In genomic region chr17:49971848-49972485, GRCh38 we compare ENCODE assay signal across 16 cellular contexts. TPM values are rescaled to one million over a fixed set of nuclear protein-coding genes. Genes with fewer than 3 reads are reported as not detected.
A peak's percentile ranks its signal among the peaks of the same experiment; 100 is the strongest.
DNase-seq lines count a peak whose midpoint lies in the region; ATAC-seq and TF ChIP-seq lines count a peak whose summit lies in the region.
"Had no signal": no experiment of that assay in that cellular context is flagged by ENCODE, and none has a peak within 500 bp of the region (broad histone marks: within the 10 kb centered on the region; RNA-seq: fewer than 3 reads in every experiment).

No MANE protein-coding gene starts in this region.

- no peak overlapping the region for H3K27ac Mint-ChIP-seq in WTC11
- H3K27ac Mint-ChIP-seq: HFFc6 had no signal

- DNase-seq in right cardiac atrium (peak in 1 of 3 donors; percentile 48), right atrium auricular region (ENCODE audit: low spot score) (no peak), WTC11 (ENCODE audit: low spot score) (peak; percentile 43), mesenchymal stem cell (no peak), thoracic aorta (ENCODE audit: low spot score) (no peak), NCI-H2081 treated with DMSO at 0.1 percent for 48 hours (lab: John Stamatoyannopoulos, UW) (no peak), sciatic nerve (ENCODE audit: low spot score) (no peak)
- DNase-seq: activated CD4-positive, CD25-positive, alpha-beta regulatory T cell; activated gamma-delta T cell; C1 segment of cervical spinal cord; dorsolateral prefrontal cortex; HFFc6; NCI-H1436 had no signal

- no peak overlapping the region for H3K4ac ChIP-seq in mesenchymal stem cell (ENCODE audit: low read depth in 1 of 2, low read length in 2 of 2)

- H3K4me1 ChIP-seq in right cardiac atrium (ENCODE audit: control insufficient read depth, insufficient read depth, low read length): peaks cover 4% of the 10 kb centered on the region
- H3K4me1 ChIP-seq in right atrium auricular region: peaks cover 0 to 38% of the 10 kb centered on the region in 2 donors
- H3K4me1 ChIP-seq in mesenchymal stem cell (ENCODE audit: control insufficient read depth, insufficient read depth, low read depth, low read length): peaks cover 31% of the 10 kb centered on the region
- peaks cover 14 to 29% of the 10 kb centered on the region in 2 donors for H3K4me1 ChIP-seq in thoracic aorta (ENCODE audit: control insufficient read depth in 1 of 2, low read depth in 2 of 2)

- H3K36me3 ChIP-seq in right atrium auricular region (no peaks in the 10 kb centered on the region), mesenchymal stem cell (ENCODE audit: control insufficient read depth in 1 of 2, insufficient read depth in 2 of 2, low read depth in 1 of 2, low read length in 2 of 2) (no peaks in the 10 kb centered on the region), thoracic aorta (no peaks in the 10 kb centered on the region)
- H3K36me3 ChIP-seq: vagina had no signal

- TF ChIP-seq CTCF in right atrium auricular region (IDR thresholded peaks at IDR 0.05) (no peak), WTC11 (IDR thresholded peaks at IDR 0.05) (no peak), thoracic aorta (IDR thresholded peaks at IDR 0.05) (no peak)

- no peaks in the 10 kb centered on the region for H3K27me3 ChIP-seq in right cardiac atrium (ENCODE audit: control insufficient read depth, insufficient read depth)
- peaks cover 27 to 62% of the 10 kb centered on the region in 2 donors for H3K27me3 ChIP-seq in right atrium auricular region
- peaks cover 97 to 100% of the 10 kb centered on the region in 2 experiments for H3K27me3 ChIP-seq in mesenchymal stem cell (ENCODE audit: control insufficient read depth in 1 of 2, insufficient read depth in 1 of 2, low read length in 2 of 2)
- peaks cover 40% of the 10 kb centered on the region for H3K27me3 ChIP-seq in thoracic aorta (replicated peaks; ENCODE audit: insufficient read depth)

- no peak overlapping the region for H3K23ac ChIP-seq in mesenchymal stem cell (ENCODE audit: low read length in 2 of 2)

- POLR2A ChIA-PET in WTC11 (lab: Charles Lee): no interaction called here

- H3K14ac ChIP-seq in mesenchymal stem cell (ENCODE audit: low read length in 2 of 2): no peak overlapping the region

- no peak overlapping the region for H2BK15ac ChIP-seq in mesenchymal stem cell (ENCODE audit: low read depth, poor library complexity, severe bottlenecking)

- H3K4me2 ChIP-seq in mesenchymal stem cell (ENCODE audit: low read length, poor library complexity, severe bottlenecking): peak overlapping the region; percentile 29

- no peak overlapping the region for H2BK12ac ChIP-seq in mesenchymal stem cell (ENCODE audit: low read length in 2 of 2)

- H3K27ac ChIP-seq in right cardiac atrium (ENCODE audit: low read length): no peak overlapping the region
- H3K27ac ChIP-seq in right atrium auricular region: no peak overlapping the region
- no peak overlapping the region for H3K27ac ChIP-seq in mesenchymal stem cell (ENCODE audit: low read length, poor library complexity, severe bottlenecking)
- no peak overlapping the region for H3K27ac ChIP-seq in thoracic aorta
- H3K27ac ChIP-seq: dorsolateral prefrontal cortex, vagina had no signal

- no peak overlapping the region for H2BK120ac ChIP-seq in mesenchymal stem cell (ENCODE audit: low read depth, low read length)

- H3K79me1 ChIP-seq in mesenchymal stem cell (replicated peaks; ENCODE audit: low read length, poor library complexity, severe bottlenecking): no peaks in the 10 kb centered on the region

- H2AK5ac ChIP-seq in mesenchymal stem cell (ENCODE audit: low read length, severe bottlenecking): no peak overlapping the region

- peaks cover 99% of the 10 kb centered on the region for H3K27me3 Mint-ChIP-seq in WTC11 (ENCODE audit: low read depth)

- H3K4me3 Mint-ChIP-seq in WTC11: peak overlapping the region; percentile 50
- H3K4me3 Mint-ChIP-seq: HFFc6 had no signal

- no peak overlapping the region for H3K18ac ChIP-seq in mesenchymal stem cell (ENCODE audit: low read depth in 1 of 2, low read length in 2 of 2)

- no peak overlapping the region for H4K8ac ChIP-seq in mesenchymal stem cell (ENCODE audit: low read length)

- H2BK5ac ChIP-seq in mesenchymal stem cell (ENCODE audit: low read depth, low read length, poor library complexity, severe bottlenecking): no peak overlapping the region

- no peak overlapping the region for H2AFZ ChIP-seq in mesenchymal stem cell (ENCODE audit: low read depth, low read length)

- peak overlapping the region; percentile 4 for H3K4me3 ChIP-seq in right cardiac atrium (ENCODE audit: low read length)
- H3K4me3 ChIP-seq in right atrium auricular region: peak overlapping the region in 1 of 2 donors; percentile 27
- peak overlapping the region; percentile 16 to 18 for H3K4me3 ChIP-seq in mesenchymal stem cell (ENCODE audit: insufficient read depth in 1 of 2, low read depth in 1 of 2, low read length in 2 of 2)
- H3K4me3 ChIP-seq in thoracic aorta: peak overlapping the region; percentile 26
- H3K4me3 ChIP-seq: vagina had no signal

- WGBS in right cardiac atrium: 2% methylated on average over 55 of the region's 55 CpGs
- WGBS in mesenchymal stem cell: 2% methylated on average over 51 of the region's 55 CpGs

- no peaks in the 10 kb centered on the region for H3K36me3 Mint-ChIP-seq in WTC11

- ATAC-seq in right cardiac atrium: no peak
- ATAC-seq in WTC11: peak; percentile 5
- no peak for ATAC-seq in thoracic aorta (ENCODE audit: insufficient number of reproducible peaks, low FRiP score, low read depth)
- ATAC-seq in sciatic nerve: no peak
- ATAC-seq in HG02763 (IDR thresholded peaks at IDR 0.05; ENCODE audit: unreplicated experiment): no peak
- ATAC-seq: Panc1 had no signal

- CTCF ChIA-PET in WTC11 (lab: Charles Lee): interaction anchor here (1.3 to 15.4 kb wide), 5 partner anchors 20 to 111 kb away, joined by 3 to 221 read pairs (median 6); partner anchors contain the start of gene DLX3

- H3K9me3 ChIP-seq in right cardiac atrium (ENCODE audit: control insufficient read depth, low read length) (no peaks in the 10 kb centered on the region), right atrium auricular region (no peaks in the 10 kb centered on the region), mesenchymal stem cell (ENCODE audit: control insufficient read depth, low read length) (no peaks in the 10 kb centered on the region), thoracic aorta (no peaks in the 10 kb centered on the region)
- H3K9me3 ChIP-seq: vagina had no signal

- no peak overlapping the region for H3K9ac ChIP-seq in mesenchymal stem cell (ENCODE audit: low read length)

- no peak overlapping the region for H4K91ac ChIP-seq in mesenchymal stem cell (ENCODE audit: low read length)

- intact Hi-C loops in right cardiac atrium (cut with DNase I) (no loop called here), sciatic nerve (cut with DNase I) (no loop called here)

- H3K9me3 Mint-ChIP-seq in WTC11: no peaks in the 10 kb centered on the region
- H3K9me3 Mint-ChIP-seq: HFFc6 had no signal

- peaks cover 43% of the 10 kb centered on the region for H3K4me1 Mint-ChIP-seq in WTC11

TF ChIP-seq in WTC11, 78 proteins besides CTCF, POLR2A, EP300 and RAD21:
- TF ChIP-seq JAZF1 (CRISPR knock-in tag; IDR thresholded peaks at IDR 0.05): no peak
- no peak for TF ChIP-seq ZBTB21 (CRISPR knock-in tag; IDR thresholded peaks at IDR 0.05; ENCODE audit: borderline replicate concordance)
- no peak for TF ChIP-seq NFYB (CRISPR knock-in tag; conservative IDR thresholded peaks at IDR 0.05; ENCODE audit: low read depth)
- TF ChIP-seq CREB1 (CRISPR knock-in tag; IDR thresholded peaks at IDR 0.05): no peak
- no peak for TF ChIP-seq E2F1 (CRISPR knock-in tag; IDR thresholded peaks at IDR 0.05)
- TF ChIP-seq MYBL2 (CRISPR knock-in tag; IDR thresholded peaks at IDR 0.05): no peak
- no peak for TF ChIP-seq USF2 (CRISPR knock-in tag; IDR thresholded peaks at IDR 0.05)
- TF ChIP-seq PRRX2 (CRISPR knock-in tag; IDR thresholded peaks at IDR 0.05): no peak
- TF ChIP-seq ZNF423 (CRISPR knock-in tag; IDR thresholded peaks at IDR 0.05): peak; percentile 45; the same call in 1 of the 2 replicates

RNA-seq across cellular contexts. Expression of gene DLX4, which starts 3.0 kb away (rescaled TPM):
- total RNA-seq in right cardiac atrium (under 1 TPM in 1 of 4 donors, not detected in 3; 0.12 TPM), right atrium auricular region (under 1 TPM in 1 of 2 donors, not detected in 1; 0.71 TPM), WTC11 (2021) (1.3 to 1.8 TPM (median 1.6 TPM) in 3 replicates), thoracic aorta (not detected), sciatic nerve (not detected)
- polyA plus RNA-seq in right cardiac atrium: 0.09 TPM
- polyA plus RNA-seq in mesenchymal stem cell (2013, experiment 1 of 2): 0.14 TPM
- polyA plus RNA-seq in mesenchymal stem cell (2013, experiment 2 of 2): 0.03 TPM
- total RNA-seq: HFFc6 had no signal

RNA-seq across cellular contexts. Expression of gene DLX3, which starts 23.1 kb away (rescaled TPM):
- total RNA-seq in right cardiac atrium (under 1 TPM in 2 of 4 donors, not detected in 2; 0.12 to 0.14 TPM), right atrium auricular region (under 1 TPM in 1 of 2 donors, not detected in 1; 0.12 TPM), WTC11 (2021) (0.44 to 0.78 TPM (median 0.74 TPM) in 3 replicates), thoracic aorta (under 1 TPM in 1 of 2 donors, not detected in 1; 0.54 TPM), sciatic nerve (0.22 TPM)
- 0.16 TPM for polyA plus RNA-seq in right cardiac atrium
- polyA plus RNA-seq in mesenchymal stem cell (2013, experiment 1 of 2): 0.01 TPM
- not detected for polyA plus RNA-seq in mesenchymal stem cell (2013, experiment 2 of 2)
- total RNA-seq: HFFc6 had no signal
